In the genomic region with DNA sequence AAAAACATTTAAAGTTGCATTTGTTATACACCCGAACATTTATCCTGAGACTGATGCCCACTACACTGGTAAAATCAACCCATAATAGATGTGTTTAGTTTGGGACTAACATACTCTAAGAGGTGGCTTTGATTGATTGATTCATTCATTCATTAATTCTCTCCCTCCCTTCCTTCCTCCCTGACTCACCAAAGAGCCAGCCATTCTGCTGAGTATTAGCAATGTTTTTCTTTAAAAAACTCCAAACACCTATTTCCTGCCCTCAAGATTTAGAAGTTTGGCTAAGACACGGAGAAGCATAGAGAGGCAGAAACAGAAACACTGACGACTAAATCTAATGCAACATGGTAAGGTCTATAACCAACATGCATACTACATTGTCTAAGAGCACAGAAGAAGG, we compare ENCODE assay signal across 24 cellular contexts.
A peak's percentile ranks its signal among the peaks of the same experiment; 100 is the strongest.
DNase-seq lines count a peak whose midpoint lies in the region; ATAC-seq, FAIRE-seq and TF ChIP-seq lines count a peak whose summit lies in the region.
"Had no signal": no experiment of that assay in that cellular context is flagged by ENCODE, and none has a peak within 500 bp of the region (broad histone marks: within the 10 kb centered on the region; RNA-seq: fewer than 3 reads in every experiment).

No MANE protein-coding gene starts in this region.

- H3K4me1 Mint-ChIP-seq in immature natural killer cell: no peaks in the 10 kb centered on the region
- no peaks in the 10 kb centered on the region for H3K4me1 Mint-ChIP-seq in activated naive CD8-positive, alpha-beta T cell treated with anti-CD3 and anti-CD28 coated beads for 36 hours
- H3K4me1 Mint-ChIP-seq: B cell; CD8-positive, alpha-beta memory T cell had no signal

- no peak overlapping the region for H3K4ac ChIP-seq in neuronal stem cell (ENCODE audit: low read length)

- no peaks in the 10 kb centered on the region for H3K79me1 ChIP-seq in neuronal stem cell (ENCODE audit: low read depth, low read length)

- H3K9me3 Mint-ChIP-seq in immature natural killer cell: no peaks in the 10 kb centered on the region
- H3K9me3 Mint-ChIP-seq in activated naive CD8-positive, alpha-beta T cell treated with anti-CD3 and anti-CD28 coated beads for 36 hours: no peaks in the 10 kb centered on the region
- H3K9me3 Mint-ChIP-seq: CD4-positive, alpha-beta T cell; CD8-positive, alpha-beta memory T cell had no signal

- H2BK120ac ChIP-seq in neuronal stem cell (ENCODE audit: low read depth, low read length): no peak overlapping the region

- no peak overlapping the region for H3K4me3 Mint-ChIP-seq in immature natural killer cell
- no peak overlapping the region for H3K4me3 Mint-ChIP-seq in activated naive CD8-positive, alpha-beta T cell treated with anti-CD3 and anti-CD28 coated beads for 36 hours
- H3K4me3 Mint-ChIP-seq: B cell; CD4-positive, alpha-beta T cell; CD8-positive, alpha-beta memory T cell had no signal

- H3K27ac ChIP-seq in endothelial cell of umbilical vein (ENCODE audit: insufficient read depth, low read depth, low read length) (no peak overlapping the region), neuronal stem cell (replicated peaks; ENCODE audit: low read length) (no peak overlapping the region)
- H3K27ac ChIP-seq: 22Rv1, BLaER1, C4-2B had no signal

- CTCF ChIA-PET in endothelial cell of umbilical vein (lab: Charles Lee): no interaction called here

- dilution Hi-C loops in endothelial cell of umbilical vein (cut with MboI; ENCODE audit: extremely low pct_ligation_motif_present, low sequenced_read_pairs): no loop called here

- peak overlapping the region; percentile 92 for H2BK12ac ChIP-seq in neuronal stem cell (ENCODE audit: low read length)

- H3K4me2 ChIP-seq in endothelial cell of umbilical vein (ENCODE audit: insufficient read depth, low read length): peak overlapping the region; percentile 48
- H3K4me2 ChIP-seq in neuronal stem cell (ENCODE audit: insufficient read depth, low read length, poor library complexity, severe bottlenecking): no peak overlapping the region
- H3K4me2 ChIP-seq: BLaER1 had no signal

- H2BK5ac ChIP-seq in neuronal stem cell (ENCODE audit: low read length): no peak overlapping the region

- in situ Hi-C loops in astrocyte of the spinal cord (cut with HindIII; ENCODE audit: low sequenced_read_pairs): no loop called here

- WGBS in neuronal stem cell (ENCODE audit: extremely low coverage in 2 of 2, insufficient read length in 2 of 2, insufficient replicate concordance in 1 of 2), 2 donors: no CpG with 5 or more reads among the region's 3 CpGs

- BruUV-seq in endothelial cell of umbilical vein (replicated peaks; lab: Mats Ljungman, UMichigan): no TSS peak

- H3K14ac ChIP-seq in neuronal stem cell (ENCODE audit: low read length): no peak overlapping the region

- H2AFZ ChIP-seq in endothelial cell of umbilical vein (ENCODE audit: low read depth, low read length): peak overlapping the region; percentile 9
- H2AFZ ChIP-seq in neuronal stem cell (ENCODE audit: low read length): no peak overlapping the region

- H3K27me3 ChIP-seq in endothelial cell of umbilical vein (ENCODE audit: control insufficient read depth in 2 of 2, insufficient read depth in 2 of 2, low read length in 2 of 2) (no peaks in the 10 kb centered on the region), neuronal stem cell (ENCODE audit: control insufficient read depth in 3 of 3, insufficient read depth in 3 of 3, low read depth in 1 of 3, low read length in 3 of 3) (no peaks in the 10 kb centered on the region)
- H3K27me3 ChIP-seq: BLaER1 had no signal

- H3K36me3 ChIP-seq in endothelial cell of umbilical vein (ENCODE audit: control insufficient read depth in 2 of 2, extremely low read depth in 1 of 2, insufficient read depth in 2 of 2, low read length in 2 of 2) (no peaks in the 10 kb centered on the region), neuronal stem cell (replicated peaks in 1 of 2; ENCODE audit: control insufficient read depth in 2 of 2, insufficient read depth in 2 of 2, low read length in 2 of 2) (no peaks in the 10 kb centered on the region)
- H3K36me3 ChIP-seq: BLaER1 had no signal

- no peaks in the 10 kb centered on the region for H3K27me3 Mint-ChIP-seq in immature natural killer cell (ENCODE audit: low read depth in 3 of 3)
- no peaks in the 10 kb centered on the region for H3K27me3 Mint-ChIP-seq in activated naive CD8-positive, alpha-beta T cell treated with anti-CD3 and anti-CD28 coated beads for 36 hours
- H3K27me3 Mint-ChIP-seq: B cell; CD4-positive, alpha-beta T cell; CD8-positive, alpha-beta memory T cell had no signal

- H4K20me1 ChIP-seq in endothelial cell of umbilical vein (replicated peaks; ENCODE audit: control insufficient read depth, extremely low read depth, insufficient read depth, low read length): no peaks in the 10 kb centered on the region
- H4K20me1 ChIP-seq: BLaER1 had no signal

- no peak overlapping the region for H4K91ac ChIP-seq in neuronal stem cell (ENCODE audit: low read depth, low read length, poor library complexity)

- H3K9me3 ChIP-seq in endothelial cell of umbilical vein (replicated peaks; ENCODE audit: control insufficient read depth, insufficient read depth, low read length) (no peaks in the 10 kb centered on the region), neuronal stem cell (replicated peaks in 1 of 2; ENCODE audit: control insufficient read depth in 2 of 2, insufficient read depth in 1 of 2, low read depth in 1 of 2, low read length in 2 of 2) (no peaks in the 10 kb centered on the region)
- H3K9me3 ChIP-seq: BLaER1 had no signal

- H3K79me2 ChIP-seq in endothelial cell of umbilical vein (ENCODE audit: control insufficient read depth, insufficient read depth, low read length): no peaks in the 10 kb centered on the region

- no peak overlapping the region for H2AK5ac ChIP-seq in neuronal stem cell (ENCODE audit: low read depth, low read length)

- H3K4me3 ChIP-seq in astrocyte of the spinal cord (ENCODE audit: low read depth, low read length): no peak overlapping the region
- no peak overlapping the region for H3K4me3 ChIP-seq in endothelial cell of umbilical vein (replicated peaks in 1 of 3; ENCODE audit: insufficient read depth in 1 of 3, low read depth in 1 of 3, low read length in 3 of 3)
- H3K4me3 ChIP-seq in neuronal stem cell (ENCODE audit: low read length in 2 of 2): no peak overlapping the region
- H3K4me3 ChIP-seq: BLaER1, GM12878 had no signal

- H3K9ac ChIP-seq in endothelial cell of umbilical vein (replicated peaks; ENCODE audit: extremely low read depth, insufficient read depth, low read length): no peak overlapping the region
- no peak overlapping the region for H3K9ac ChIP-seq in neuronal stem cell (ENCODE audit: low read depth, low read length, poor library complexity)
- H3K9ac ChIP-seq: BLaER1 had no signal

- TF ChIP-seq CTCF in astrocyte of the spinal cord (IDR thresholded peaks at IDR 0.05; ENCODE audit: low read depth, low read length): no peak
- TF ChIP-seq CTCF in endothelial cell of umbilical vein (IDR thresholded peaks at IDR 0.05; ENCODE audit: extremely low read depth in 1 of 2, insufficient read depth in 1 of 2, low read depth in 1 of 2, low read length in 2 of 2): no peak

- intact Hi-C loops in endothelial cell of umbilical vein (cut with micrococcal nuclease): no loop called here

- no peak overlapping the region for H3K27ac Mint-ChIP-seq in immature natural killer cell
- no peak overlapping the region for H3K27ac Mint-ChIP-seq in activated naive CD8-positive, alpha-beta T cell treated with anti-CD3 and anti-CD28 coated beads for 36 hours
- H3K27ac Mint-ChIP-seq: B cell; CD4-positive, alpha-beta T cell; CD8-positive, alpha-beta memory T cell had no signal

- POLR2A ChIA-PET in endothelial cell of umbilical vein (lab: Charles Lee): no interaction called here

- no peak overlapping the region for H3K23ac ChIP-seq in neuronal stem cell (ENCODE audit: low read depth, low read length, poor library complexity)

- H3K4me1 ChIP-seq in endothelial cell of umbilical vein (ENCODE audit: control insufficient read depth, extremely low read depth, insufficient read depth, low read length) (peaks cover 12% of the 10 kb centered on the region), neuronal stem cell (ENCODE audit: control insufficient read depth in 2 of 2, insufficient read depth in 1 of 2, low read depth in 1 of 2, low read length in 2 of 2) (peaks cover 13 to 20% of the 10 kb centered on the region in 2 donors)
- H3K4me1 ChIP-seq: BLaER1 had no signal

- H3K18ac ChIP-seq in neuronal stem cell (ENCODE audit: low read length): no peak overlapping the region

- peak; percentile 85 for FAIRE-seq in endothelial cell of umbilical vein (lab: Jason Lieb, UNC)
- FAIRE-seq: A204.1, D721Med, GM12878 had no signal

- ATAC-seq in GM18517 (IDR thresholded peaks at IDR 0.05; ENCODE audit: unreplicated experiment): no peak
- ATAC-seq: GM12878 had no signal

- no peak overlapping the region for H2BK15ac ChIP-seq in neuronal stem cell (ENCODE audit: low read length)

- no peaks in the 10 kb centered on the region for H3K9me1 ChIP-seq in endothelial cell of umbilical vein (replicated peaks; ENCODE audit: control insufficient read depth, extremely low read depth, insufficient read depth, low read length)

- DNase-seq in HT1080 (ENCODE audit: low read depth) (peak; percentile 21), astrocyte of the spinal cord (ENCODE audit: low read depth, low spot score) (peak; percentile 8), endothelial cell of umbilical vein (ENCODE audit: low read depth, low spot score) (peak; percentile 73), neuronal stem cell (ENCODE audit: low spot score) (no peak), immature natural killer cell (no peak)
- no peak for DNase-seq in activated CD4-positive, alpha-beta T cell treated with anti-CD3 and anti-CD28 coated beads, Interleukin-2, amount 50 U/mL, for 48 hours
- no peak for DNase-seq in activated naive CD8-positive, alpha-beta T cell treated with anti-CD3 and anti-CD28 coated beads for 36 hours
- DNase-seq: CD4-positive, alpha-beta T cell; CD8-positive, alpha-beta memory T cell; DMS 273 treated with DMSO at 0.1 percent for 48 hours; DMS79; EL; GDM1; GOT3; H7; HCEC 1CT had no signal

- no peak overlapping the region for H4K8ac ChIP-seq in neuronal stem cell (ENCODE audit: low read depth, low read length)

- peaks cover 6 to 16% (median 9%) of the 10 kb centered on the region in 3 donors for H3K36me3 Mint-ChIP-seq in immature natural killer cell
- H3K36me3 Mint-ChIP-seq in activated naive CD8-positive, alpha-beta T cell treated with anti-CD3 and anti-CD28 coated beads for 36 hours: peaks cover 7% of the 10 kb centered on the region

- TF ChIP-seq POLR2A in endothelial cell of umbilical vein (IDR thresholded peaks at IDR 0.05; ENCODE audit: low read depth, low read length): no peak

TF ChIP-seq in endothelial cell of umbilical vein, 7 proteins besides CTCF, POLR2A, EP300 and RAD21:
- TF ChIP-seq EZH2 (IDR thresholded peaks at IDR 0.05; ENCODE audit: borderline replicate concordance, low read depth, low read length, severe bottlenecking) (no peak), FOS (IDR thresholded peaks at IDR 0.05; ENCODE audit: borderline replicate concordance, insufficient read depth, low read length) (peak; percentile 73), JUN (IDR thresholded peaks at IDR 0.05; ENCODE audit: borderline replicate concordance, insufficient read depth, insufficient read length, low read depth) (peak; percentile 23)

Comparison
In these comparisons a context has a peak if more than half of its experiments do, and no peak if none do; other contexts are left out.
1. DNase-seq: peak in HT1080 (single experiment), astrocyte of the spinal cord (single experiment) and endothelial cell of umbilical vein (single experiment); none in neuronal stem cell (single experiment), activated CD4-positive, alpha-beta T cell treated with anti-CD3 and anti-CD28 coated beads, Interleukin-2, amount 50 U/mL, for 48 hours (0 of 2), immature natural killer cell (0 of 3) and activated naive CD8-positive, alpha-beta T cell treated with anti-CD3 and anti-CD28 coated beads for 36 hours (single experiment).